ENCODE assay signal across 8 cellular contexts in genomic region chr19:48203794-48204628, GRCh38. TPM values are rescaled to one million over a fixed set of nuclear protein-coding genes. Genes with fewer than 3 reads are reported as not detected.
DNase-seq lines count a peak whose midpoint lies in the region; ATAC-seq, FAIRE-seq and TF ChIP-seq lines count a peak whose summit lies in the region.

No MANE protein-coding gene starts in this region.

- H3K9me3 ChIP-seq in cardiac muscle cell (ENCODE audit: low read depth) (no peaks in the 10 kb centered on the region), pancreas (no peaks in the 10 kb centered on the region), tibial artery (no peaks in the 10 kb centered on the region)

- H3K4me1 ChIP-seq in cardiac muscle cell (ENCODE audit: low read depth) (no peaks in the 10 kb centered on the region), pancreas (peaks cover 0 to 14% (median 0%) of the 10 kb centered on the region in 3 donors), tibial artery (peaks cover 0 to 13% (median 9%) of the 10 kb centered on the region in 4 donors)

- ATAC-seq in HG02642 (IDR thresholded peaks at IDR 0.05; ENCODE audit: poor library complexity, unreplicated experiment) (peak; percentile 95), pancreas (peak; percentile 98 to 99 (median 99))

- intact Hi-C loops in pancreas (cut with DNase I) (no loop called here), tibial artery (cut with DNase I; ENCODE audit: low total_unique reads) (no loop called here)

- 0 to 1% methylated on average over 34 of the region's 34 CpGs for WGBS in pancreas, 2 donors

- H3K36me3 ChIP-seq in cardiac muscle cell (no peaks in the 10 kb centered on the region), pancreas (no peaks in the 10 kb centered on the region), tibial artery (no peaks in the 10 kb centered on the region)

- H3K27ac ChIP-seq in cardiac muscle cell (peak overlapping the region; percentile 42), pancreas (peak overlapping the region; percentile 37 to 74 (median 60)), tibial artery (peak overlapping the region; percentile 75 to 76)

- no peak for TF ChIP-seq CTCF in GM10266 (IDR thresholded peaks at IDR 0.05; ENCODE audit: control insufficient read depth, insufficient read depth, low read depth, missing control alignments)
- TF ChIP-seq CTCF in cardiac muscle cell (IDR thresholded peaks at IDR 0.05; ENCODE audit: low read depth, low read length), result no peak
- TF ChIP-seq CTCF in pancreas (IDR thresholded peaks at IDR 0.05), result no peak
- TF ChIP-seq CTCF in tibial artery (IDR thresholded peaks at IDR 0.05), result no peak

- DNase-seq in GM10266 (ENCODE audit: extremely low spot score), result peak; percentile 94
- DNase-seq in NCI-H1105 treated with DMSO at 0.1 percent for 48 hours (lab: John Stamatoyannopoulos, UW), result peak; percentile 99
- DNase-seq in SKM-1 (lab: John Stamatoyannopoulos, UW; ENCODE audit: unreplicated experiment), result peak; percentile 73
- peak; percentile 85 for DNase-seq in activated naive CD8-positive, alpha-beta T cell treated with anti-CD3 and anti-CD28 coated beads, Interleukin-2, amount 50 U/mL, for 16 hours (ENCODE audit: low read depth, low spot score)
- peak; percentile 96 for DNase-seq in cardiac muscle cell (ENCODE audit: low read depth in 1 of 2, low spot score in 1 of 2)
- DNase-seq in pancreas, result peak; percentile 89 to 99 (median 96)
- peak; percentile 93 to 96 for DNase-seq in tibial artery

- H3K27me3 ChIP-seq in cardiac muscle cell, result no peaks in the 10 kb centered on the region
- H3K27me3 ChIP-seq in pancreas, result no peaks in the 10 kb centered on the region
- no peaks in the 10 kb centered on the region for H3K27me3 ChIP-seq in tibial artery

- H3K4me3 ChIP-seq in cardiac muscle cell (peak overlapping the region; percentile 31), pancreas (peak overlapping the region; percentile 45 to 75 (median 60)), tibial artery (peak overlapping the region; percentile 63 to 73)

- FAIRE-seq in pancreas (lab: Jason Lieb, UNC), result peak; percentile 90

RNA-seq across cellular contexts. Expression of gene ZSWIM9, which starts 33.5 kb away (rescaled TPM):
- total RNA-seq in cardiac muscle cell (7.0 and 7.8 TPM in 2 replicates), pancreas (1 to 10 TPM; 2.8 to 5.9 (median 4.0) TPM)
- polyA plus RNA-seq in cardiac muscle cell (1.5 and 2.0 TPM in 2 replicates), pancreas (1 to 10 TPM; 3.1 to 4.3 TPM)

RNA-seq across cellular contexts. Expression of gene LIG1, which starts 33.9 kb away (rescaled TPM):
- total RNA-seq in cardiac muscle cell (42.0 and 52.5 TPM in 2 replicates), pancreas (10 to 100 TPM; 10.1 to 23.5 (median 17.0) TPM)
- polyA plus RNA-seq in cardiac muscle cell (53.3 and 57.2 TPM in 2 replicates), pancreas (10 to 100 TPM; 42.1 to 78.8 TPM)

RNA-seq across cellular contexts. Expression of gene CARD8, which starts 51.7 kb away (rescaled TPM):
- total RNA-seq in cardiac muscle cell, result 27.3 and 57.6 TPM in 2 replicates
- 19.1 and 30.4 TPM in 2 replicates for polyA plus RNA-seq in cardiac muscle cell
- total RNA-seq in pancreas, result 10 to 100 TPM in 5 of 6 donors, 1 to 10 TPM in 1; 8.6 to 26.0 (median 15.1) TPM
- 10 to 100 TPM; 19.4 to 19.8 TPM for polyA plus RNA-seq in pancreas

Comparison
In these comparisons a context has a peak if more than half of its experiments do, and no peak if none do; other contexts are left out.
1. Peak in every context shown above with its lines: DNase-seq, ATAC-seq, H3K4me3 ChIP-seq and H3K27ac ChIP-seq.